19 cellular contexts compared by ENCODE assay signal in the genomic region with DNA sequence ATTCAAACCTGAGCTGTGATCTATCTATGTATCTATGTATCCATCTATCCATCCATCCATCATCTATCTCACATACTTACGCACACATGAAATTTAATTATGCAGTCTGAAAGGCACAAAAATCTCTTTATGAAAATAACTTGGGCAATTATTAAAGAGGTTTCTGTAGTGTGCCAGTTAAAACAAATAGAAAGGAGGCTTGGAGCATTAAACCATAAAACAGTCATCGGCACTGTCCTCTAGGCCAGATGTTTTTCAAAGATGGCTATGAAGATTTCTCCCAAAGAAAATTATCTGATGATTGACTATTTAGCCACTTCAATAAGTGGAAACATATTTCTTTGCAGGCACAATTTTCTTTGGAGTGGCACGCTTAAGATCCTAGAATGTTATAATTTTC.
DNase-seq lines count a peak whose midpoint lies in the region; ATAC-seq and TF ChIP-seq lines count a peak whose summit lies in the region.
"Had no signal": no experiment of that assay in that cellular context is flagged by ENCODE, and none has a peak within 500 bp of the region (broad histone marks: within the 10 kb centered on the region; RNA-seq: fewer than 3 reads in every experiment).

No MANE protein-coding gene starts in this region.

- TF ChIP-seq CTCF in brain (conservative IDR thresholded peaks at IDR 0.05) (no peak), neural cell (IDR thresholded peaks at IDR 0.05; ENCODE audit: poor library complexity, severe bottlenecking) (no peak)

- H3K4me3 ChIP-seq in neural cell (ENCODE audit: low read length), result no peak overlapping the region
- H3K4me3 ChIP-seq: BLaER1, GM23248 had no signal

- no peaks in the 10 kb centered on the region for H3K9me3 ChIP-seq in neural cell (ENCODE audit: low read length)
- H3K9me3 ChIP-seq: BLaER1, Caco-2 had no signal

- no peaks in the 10 kb centered on the region for H3K27me3 ChIP-seq in neural cell (ENCODE audit: insufficient read depth, low read depth, low read length)
- H3K27me3 ChIP-seq: BLaER1 had no signal

- no peaks in the 10 kb centered on the region for H4K20me1 ChIP-seq in neural cell (ENCODE audit: insufficient read depth)
- H4K20me1 ChIP-seq: BLaER1 had no signal

- H3K9me3 Mint-ChIP-seq in brain, result peaks cover 0 to 3% (median 0%) of the 10 kb centered on the region in 5 experiments
- H3K9me3 Mint-ChIP-seq: CD8-positive, alpha-beta T cell had no signal

- peak overlapping the region in 3 of 5 experiments; percentile 8 to 66 (median 44) for H3K27ac Mint-ChIP-seq in brain
- H3K27ac Mint-ChIP-seq: B cell; CD4-positive, CD25-positive, alpha-beta regulatory T cell; CD8-positive, alpha-beta T cell had no signal

- no peak for TF ChIP-seq EP300 in neural cell (conservative IDR thresholded peaks at IDR 0.05; ENCODE audit: poor library complexity, severe bottlenecking)

- H3F3A ChIP-seq in neural cell (ENCODE audit: insufficient read depth, low read length, poor library complexity, severe bottlenecking), result no peaks in the 10 kb centered on the region

- no peaks in the 10 kb centered on the region for H3K36me3 ChIP-seq in neural cell (ENCODE audit: insufficient read depth, low read length)
- H3K36me3 ChIP-seq: BLaER1 had no signal

- no peak for ATAC-seq in left ventricle myocardium superior
- ATAC-seq: CD8-positive, alpha-beta T cell had no signal

- H3K27ac ChIP-seq in neural cell (ENCODE audit: low read length), result peak overlapping the region; percentile 70
- H3K27ac ChIP-seq: BLaER1, C4-2B, GM23248 had no signal

- H3K4me1 Mint-ChIP-seq in brain, result peaks cover 32% of the 10 kb centered on the region
- H3K4me1 Mint-ChIP-seq: B cell; CD4-positive, CD25-positive, alpha-beta regulatory T cell had no signal

- no peak overlapping the region for H3K4me3 Mint-ChIP-seq in brain
- H3K4me3 Mint-ChIP-seq: B cell; CD4-positive, CD25-positive, alpha-beta regulatory T cell; CD8-positive, alpha-beta T cell had no signal

- H2AFZ ChIP-seq in neural cell (ENCODE audit: low read depth, low read length), result no peak overlapping the region
- H2AFZ ChIP-seq: GM23248 had no signal

- no peak overlapping the region for H3K4me2 ChIP-seq in neural cell (ENCODE audit: low read length)
- H3K4me2 ChIP-seq: BLaER1 had no signal

- TF ChIP-seq RAD21 in neural cell (conservative IDR thresholded peaks at IDR 0.05), result no peak

- H3K27me3 Mint-ChIP-seq in brain, result no peaks in the 10 kb centered on the region
- H3K27me3 Mint-ChIP-seq: B cell; CD4-positive, CD25-positive, alpha-beta regulatory T cell had no signal

- intact Hi-C loops in left ventricle myocardium superior (cut with micrococcal nuclease), result no loop called here

- DNase-seq in NCI-H526 treated with DMSO at 0.1 percent for 48 hours (lab: John Stamatoyannopoulos, UW), result peak; percentile 13
- DNase-seq in NCI-H526 (lab: John Stamatoyannopoulos, UW), result no peak
- peak; percentile 7 for DNase-seq in RPMI7951 (ENCODE audit: low read depth)
- DNase-seq in NCI-H128 (lab: John Stamatoyannopoulos, UW; ENCODE audit: unreplicated experiment), result no peak
- no peak for DNase-seq in left ventricle myocardium superior
- no peak for DNase-seq in SKM-1 treated with dmso at 0.1 percent for 144 hours (lab: John Stamatoyannopoulos, UW; ENCODE audit: unreplicated experiment)
- DNase-seq: Caco-2; CD4-positive, CD25-positive, alpha-beta regulatory T cell; CD8-positive, alpha-beta T cell; DMS153; DND-41; GM23248; H7; HCEC 1CT had no signal

- no peaks in the 10 kb centered on the region for H3K36me3 Mint-ChIP-seq in brain
- H3K36me3 Mint-ChIP-seq: CD4-positive, CD25-positive, alpha-beta regulatory T cell; CD8-positive, alpha-beta T cell had no signal

- H3K79me2 ChIP-seq in neural cell (replicated peaks; ENCODE audit: insufficient read depth, low read length), result no peaks in the 10 kb centered on the region

- no peak overlapping the region for H3K9ac ChIP-seq in neural cell (ENCODE audit: low read length)
- H3K9ac ChIP-seq: BLaER1, GM23248 had no signal

- H3K9me2 ChIP-seq in neural cell (ENCODE audit: insufficient read depth, low read length), result no peaks in the 10 kb centered on the region

TF ChIP-seq in neural cell, 6 proteins besides CTCF, POLR2A, EP300 and RAD21:
- TF ChIP-seq SMC3 (conservative IDR thresholded peaks at IDR 0.05; ENCODE audit: poor library complexity) (no peak), TAF1 (IDR thresholded peaks at IDR 0.05; ENCODE audit: low read depth) (no peak), POLR2AphosphoS5 (IDR thresholded peaks at IDR 0.05) (no peak), MXI1 (conservative IDR thresholded peaks at IDR 0.05; ENCODE audit: poor library complexity, severe bottlenecking) (no peak), EZH2 (IDR thresholded peaks at IDR 0.05; ENCODE audit: borderline replicate concordance, insufficient read depth, low read length, poor library complexity, severe bottlenecking) (no peak), REST (IDR thresholded peaks at IDR 0.05; ENCODE audit: borderline replicate concordance) (no peak)

Comparison
In these comparisons a context has a peak if more than half of its experiments do, and no peak if none do; other contexts are left out.
1. DNase-seq: peak in NCI-H526 treated with DMSO at 0.1 percent for 48 hours (single experiment) and RPMI7951 (single experiment); none in NCI-H526 (0 of 2), NCI-H128 (single experiment), left ventricle myocardium superior (single experiment) and SKM-1 treated with dmso at 0.1 percent for 144 hours (single experiment).